11 cellular contexts compared by ENCODE assay signal in genomic region chr16:12170103-12171025, GRCh38.
DNase-seq lines count a peak whose midpoint lies in the region; ATAC-seq and TF ChIP-seq lines count a peak whose summit lies in the region.
"Had no signal": no experiment of that assay in that cellular context is flagged by ENCODE, and none has a peak within 500 bp of the region (broad histone marks: within the 10 kb centered on the region; RNA-seq: fewer than 3 reads in every experiment).

No MANE protein-coding gene starts in this region.

- H3K9ac ChIP-seq in mesenchymal stem cell (ENCODE audit: low read length), result peak overlapping the region; percentile 85
- H3K9ac ChIP-seq in smooth muscle cell (ENCODE audit: low read depth), result peak overlapping the region; percentile 82

- H2AK5ac ChIP-seq in mesenchymal stem cell (ENCODE audit: low read length, severe bottlenecking), result no peak overlapping the region

- H3K9me2 ChIP-seq in GM23338 (ENCODE audit: insufficient read depth), result no peaks in the 10 kb centered on the region

- peaks cover 5% of the 10 kb centered on the region for H3K4me1 Mint-ChIP-seq in GM23338
- H3K4me1 Mint-ChIP-seq: activated B cell treated with CpG ODN at 0.5 μM for 24 hours had no signal

- no peak overlapping the region for H3K4me2 ChIP-seq in GM23338
- no peak overlapping the region for H3K4me2 ChIP-seq in mesenchymal stem cell (ENCODE audit: low read length, poor library complexity, severe bottlenecking)
- H3K4me2 ChIP-seq in smooth muscle cell, result peak overlapping the region; percentile 69

- H3K27ac ChIP-seq in GM23338 (ENCODE audit: low read depth), result no peak overlapping the region
- no peak overlapping the region for H3K27ac ChIP-seq in body of pancreas
- H3K27ac ChIP-seq in mesenchymal stem cell (ENCODE audit: low read length, poor library complexity, severe bottlenecking), result no peak overlapping the region
- H3K27ac ChIP-seq in smooth muscle cell (ENCODE audit: low read depth), result peak overlapping the region; percentile 90

- H3K4me1 ChIP-seq in GM23338 (ENCODE audit: insufficient read depth), result no peaks in the 10 kb centered on the region
- H3K4me1 ChIP-seq in body of pancreas, result peaks cover 8% of the 10 kb centered on the region
- peaks cover 2% of the 10 kb centered on the region for H3K4me1 ChIP-seq in mesenchymal stem cell (ENCODE audit: control insufficient read depth, insufficient read depth, low read depth, low read length)
- H3K4me1 ChIP-seq in smooth muscle cell (ENCODE audit: low read depth), result peaks cover 5% of the 10 kb centered on the region

- H4K91ac ChIP-seq in mesenchymal stem cell (ENCODE audit: low read length), result no peak overlapping the region

- H3K4me3 Mint-ChIP-seq in GM23338, result no peak overlapping the region
- H3K4me3 Mint-ChIP-seq: activated B cell treated with CpG ODN at 0.5 μM for 24 hours; activated naive CD8-positive, alpha-beta T cell; dendritic cell treated with granulocyte-macrophage colony-stimulating factor and Interleukin-4, amounts not matched to agents 40 ng/mL and 50 ng/mL, for 4 days had no signal

- H4K20me1 ChIP-seq in GM23338 (replicated peaks; ENCODE audit: insufficient read depth) (no peaks in the 10 kb centered on the region), smooth muscle cell (ENCODE audit: low read depth) (no peaks in the 10 kb centered on the region)

- H3F3A ChIP-seq in GM23338 (replicated peaks; ENCODE audit: low read depth) (no peaks in the 10 kb centered on the region), smooth muscle cell (ENCODE audit: low read depth) (peaks cover 10% of the 10 kb centered on the region)

- peak overlapping the region in 1 of 2 experiments; percentile 4 for H2BK12ac ChIP-seq in mesenchymal stem cell (ENCODE audit: low read length in 2 of 2)

- H3K4me3 ChIP-seq in GM23338 (no peak overlapping the region), body of pancreas (no peak overlapping the region), mesenchymal stem cell (ENCODE audit: insufficient read depth in 1 of 2, low read depth in 1 of 2, low read length in 2 of 2) (peak overlapping the region in 1 of 2 experiments; percentile 54), smooth muscle cell (no peak overlapping the region)

- H3K27me3 ChIP-seq in GM23338 (ENCODE audit: insufficient read depth) (no peaks in the 10 kb centered on the region), body of pancreas (no peaks in the 10 kb centered on the region), mesenchymal stem cell (ENCODE audit: control insufficient read depth in 1 of 2, insufficient read depth in 1 of 2, low read length in 2 of 2) (no peaks in the 10 kb centered on the region), smooth muscle cell (ENCODE audit: low read depth) (no peaks in the 10 kb centered on the region)

- peak overlapping the region in 1 of 2 experiments; percentile 77 for H3K14ac ChIP-seq in mesenchymal stem cell (ENCODE audit: low read length in 2 of 2)

- H3K18ac ChIP-seq in mesenchymal stem cell (ENCODE audit: low read depth in 1 of 2, low read length in 2 of 2), result peak overlapping the region in 1 of 2 experiments; percentile 28

- H3K36me3 Mint-ChIP-seq in GM23338 (ENCODE audit: low read depth), result no peaks in the 10 kb centered on the region

- H3K4ac ChIP-seq in mesenchymal stem cell (ENCODE audit: low read depth in 1 of 2, low read length in 2 of 2), result no peak overlapping the region

- no peak for TF ChIP-seq POLR2A in body of pancreas (IDR thresholded peaks at IDR 0.05)

- H3K79me1 ChIP-seq in mesenchymal stem cell (replicated peaks; ENCODE audit: low read length, poor library complexity, severe bottlenecking), result peaks cover 2% of the 10 kb centered on the region

- H3K9me3 ChIP-seq in body of pancreas (no peaks in the 10 kb centered on the region), mesenchymal stem cell (ENCODE audit: control insufficient read depth, low read length) (no peaks in the 10 kb centered on the region), smooth muscle cell (replicated peaks; ENCODE audit: low read depth) (no peaks in the 10 kb centered on the region)

- H3K36me3 ChIP-seq in GM23338 (ENCODE audit: insufficient read depth) (no peaks in the 10 kb centered on the region), body of pancreas (replicated peaks in 1 of 2; ENCODE audit: insufficient read depth in 1 of 2, low read depth in 2 of 2) (no peaks in the 10 kb centered on the region), mesenchymal stem cell (ENCODE audit: control insufficient read depth in 1 of 2, insufficient read depth in 2 of 2, low read depth in 1 of 2, low read length in 2 of 2) (peaks cover 0 to 18% of the 10 kb centered on the region in 2 experiments), smooth muscle cell (ENCODE audit: low read depth) (no peaks in the 10 kb centered on the region)

- H2BK15ac ChIP-seq in mesenchymal stem cell (ENCODE audit: low read depth, poor library complexity, severe bottlenecking), result no peak overlapping the region

- intact Hi-C loops in body of pancreas (cut with DNase I), result no loop called here

- WGBS in body of pancreas, 2 donors, result 89 to 92% methylated on average over 30 of the region's 30 CpGs
- WGBS in mesenchymal stem cell, result 82% methylated on average over 30 of the region's 30 CpGs
- 36% methylated on average over 28 of the region's 30 CpGs for WGBS in smooth muscle cell (ENCODE audit: low lambda C conversion rate)

- H3K79me2 ChIP-seq in GM23338 (replicated peaks; ENCODE audit: insufficient read depth) (no peaks in the 10 kb centered on the region), smooth muscle cell (ENCODE audit: low read depth) (no peaks in the 10 kb centered on the region)

- H3K23ac ChIP-seq in mesenchymal stem cell (ENCODE audit: low read length in 2 of 2), result no peak overlapping the region

- DNase-seq in GM23338 (ENCODE audit: low spot score), result no peak
- DNase-seq in body of pancreas, result peak in 1 of 4 donors; percentile 17
- no peak for DNase-seq in mesenchymal stem cell
- DNase-seq in smooth muscle cell (lab: John Stamatoyannopoulos, UW; ENCODE audit: unreplicated experiment), result peak; percentile 54
- no peak for DNase-seq in HuH-7.5 (ENCODE audit: low spot score)
- DNase-seq in NCI-H1105 treated with DMSO at 0.1 percent for 48 hours (lab: John Stamatoyannopoulos, UW), result no peak
- DNase-seq: activated B cell treated with CpG ODN at 0.5 μM for 24 hours, NCI-H1048 had no signal

- no peak overlapping the region for H4K8ac ChIP-seq in mesenchymal stem cell (ENCODE audit: low read length)

- TF ChIP-seq CTCF in GM23338 (conservative IDR thresholded peaks at IDR 0.05; ENCODE audit: low read depth in 2 of 2), result no peak
- TF ChIP-seq CTCF in body of pancreas (IDR thresholded peaks at IDR 0.05), result no peak
- TF ChIP-seq CTCF in smooth muscle cell (IDR thresholded peaks at IDR 0.05; ENCODE audit: borderline replicate concordance, insufficient read depth, poor library complexity, severe bottlenecking), result no peak

- no peak overlapping the region for H2AFZ ChIP-seq in GM23338
- H2AFZ ChIP-seq in mesenchymal stem cell (ENCODE audit: low read depth, low read length), result no peak overlapping the region
- no peak overlapping the region for H2AFZ ChIP-seq in smooth muscle cell (ENCODE audit: low read depth)

- no peak overlapping the region for H2BK5ac ChIP-seq in mesenchymal stem cell (ENCODE audit: low read depth, low read length, poor library complexity, severe bottlenecking)

- H3K9me3 Mint-ChIP-seq in GM23338, result no peaks in the 10 kb centered on the region
- H3K9me3 Mint-ChIP-seq: activated B cell treated with CpG ODN at 0.5 μM for 24 hours; dendritic cell treated with granulocyte-macrophage colony-stimulating factor and Interleukin-4, amounts not matched to agents 40 ng/mL and 50 ng/mL, for 4 days had no signal

- no peak overlapping the region for H2BK120ac ChIP-seq in mesenchymal stem cell (ENCODE audit: low read depth, low read length)

- no peak for ATAC-seq in GM23338
- ATAC-seq in body of pancreas, result peak; percentile 55
- ATAC-seq in HG02870 (IDR thresholded peaks at IDR 0.05; ENCODE audit: unreplicated experiment), result no peak

- H3K27ac Mint-ChIP-seq in GM23338, result peak overlapping the region; percentile 50
- H3K27ac Mint-ChIP-seq: activated naive CD8-positive, alpha-beta T cell; dendritic cell treated with granulocyte-macrophage colony-stimulating factor and Interleukin-4, amounts not matched to agents 40 ng/mL and 50 ng/mL, for 4 days had no signal

- peaks cover 3% of the 10 kb centered on the region for H3K27me3 Mint-ChIP-seq in GM23338 (ENCODE audit: insufficient read depth, low read depth, poor library complexity)
- H3K27me3 Mint-ChIP-seq: activated B cell treated with CpG ODN at 0.5 μM for 24 hours; activated naive CD8-positive, alpha-beta T cell; dendritic cell treated with granulocyte-macrophage colony-stimulating factor and Interleukin-4, amounts not matched to agents 40 ng/mL and 50 ng/mL, for 4 days had no signal
